Comparison of ENCODE assay signal across 12 cellular contexts in genomic region chr5:89584339-89584956, GRCh38.
DNase-seq lines count a peak whose midpoint lies in the region; ATAC-seq lines count a peak whose summit lies in the region.
"Had no signal": no experiment of that assay in that cellular context is flagged by ENCODE, and none has a peak within 500 bp of the region (broad histone marks: within the 10 kb centered on the region; RNA-seq: fewer than 3 reads in every experiment).

No MANE protein-coding gene starts in this region.

- H2AFZ ChIP-seq in GM23248 = no peak overlapping the region

- H3K36me3 ChIP-seq in GM23248 (ENCODE audit: low read depth) = no peaks in the 10 kb centered on the region
- no peaks in the 10 kb centered on the region for H3K36me3 ChIP-seq in skeletal muscle satellite cell (ENCODE audit: insufficient read depth, low read length)
- H3K36me3 ChIP-seq: sigmoid colon, vagina had no signal

- no peaks in the 10 kb centered on the region for H3K9me2 ChIP-seq in GM23248 (ENCODE audit: insufficient read depth)

- peaks cover 14% of the 10 kb centered on the region; the same call in 1 of the 2 replicates for H3F3A ChIP-seq in GM23248 (ENCODE audit: insufficient read depth)

- H3K4me2 ChIP-seq in GM23248 (ENCODE audit: unreplicated experiment) (peak overlapping the region; percentile 66), skeletal muscle satellite cell (ENCODE audit: low read length) (peak overlapping the region; percentile 48)

- in situ Hi-C loops in GM23248 (cut with MboI) = no loop called here

- ATAC-seq in HG03196 (IDR thresholded peaks at IDR 0.05; ENCODE audit: unreplicated experiment) = no peak

- H3K9ac ChIP-seq in GM23248 = 0 out of 2 replicates have a peak overlapping the region, but pooled peaks have one; percentile 3
- H3K9ac ChIP-seq in skeletal muscle satellite cell (ENCODE audit: low read depth, low read length) = no peak overlapping the region

- no peaks in the 10 kb centered on the region for H4K20me1 ChIP-seq in GM23248 (ENCODE audit: insufficient read depth)

- H3K4me3 ChIP-seq in GM23248 (no peak overlapping the region), skeletal muscle satellite cell (ENCODE audit: low read length) (no peak overlapping the region)
- H3K4me3 ChIP-seq: sigmoid colon, vagina had no signal

- H3K4me1 ChIP-seq in GM23248 (ENCODE audit: insufficient read depth) (peaks cover 17% of the 10 kb centered on the region), skeletal muscle satellite cell (ENCODE audit: control insufficient read depth, insufficient read depth, low read length) (peaks cover 17% of the 10 kb centered on the region)

- H3K27me3 ChIP-seq in GM23248 (replicated peaks; ENCODE audit: insufficient read depth) (no peaks in the 10 kb centered on the region), skeletal muscle satellite cell (ENCODE audit: control insufficient read depth, insufficient read depth, low read length) (no peaks in the 10 kb centered on the region)
- H3K27me3 ChIP-seq: sigmoid colon, vagina had no signal

- no peaks in the 10 kb centered on the region for H3K79me2 ChIP-seq in GM23248 (ENCODE audit: insufficient read depth)

- 1 to 2% methylated on average over 5 of the region's 5 CpGs for WGBS in GM23248 (ENCODE audit: low coverage in 1 of 2, low lambda C conversion rate in 2 of 2, missing lambda C conversion rate in 2 of 2), 2 experiments

- DNase-seq in GM23248 (peak; percentile 83), NCI-H69 (lab: John Stamatoyannopoulos, UW) (peak; percentile 87), epithelial cell of prostate (ENCODE audit: low read depth, low spot score) (peak; percentile 81), activated T-cell treated with anti-CD3 and anti-CD28 coated beads for 4 hours (no peak)
- no peak for DNase-seq in activated naive CD4-positive, alpha-beta T cell (lab: John Stamatoyannopoulos, UW)
- DNase-seq: activated naive CD8-positive, alpha-beta T cell treated with anti-CD3 and anti-CD28 coated beads for 36 hours; NCI-H526; sigmoid colon; T-helper 1 cell had no signal

- H3K27ac ChIP-seq in GM23248 (peak overlapping the region; percentile 34), epithelial cell of prostate (peak overlapping the region; percentile 49)
- H3K27ac ChIP-seq: sigmoid colon, vagina had no signal

- no peaks in the 10 kb centered on the region for H3K9me3 ChIP-seq in GM23248 (ENCODE audit: low read depth)
- no peaks in the 10 kb centered on the region for H3K9me3 ChIP-seq in skeletal muscle satellite cell (replicated peaks; ENCODE audit: low read length)
- H3K9me3 ChIP-seq: sigmoid colon, vagina had no signal

Comparison
In these comparisons a context has a peak if more than half of its experiments do, and no peak if none do; other contexts are left out.
1. DNase-seq: peak in GM23248 (single experiment), NCI-H69 (single experiment) and epithelial cell of prostate (single experiment); none in activated T-cell treated with anti-CD3 and anti-CD28 coated beads for 4 hours (single experiment) and activated naive CD4-positive, alpha-beta T cell (0 of 4).